1 cellular context compared by ENCODE assay signal in genomic region chr1:213362598-213362997, GRCh38.
TF ChIP-seq lines count a peak whose summit lies in the region.

No MANE protein-coding gene starts in this region.

TF ChIP-seq in K562, 482 proteins besides CTCF, POLR2A, EP300 and RAD21 (continued from another document):
- TF ChIP-seq, protein P1, sequence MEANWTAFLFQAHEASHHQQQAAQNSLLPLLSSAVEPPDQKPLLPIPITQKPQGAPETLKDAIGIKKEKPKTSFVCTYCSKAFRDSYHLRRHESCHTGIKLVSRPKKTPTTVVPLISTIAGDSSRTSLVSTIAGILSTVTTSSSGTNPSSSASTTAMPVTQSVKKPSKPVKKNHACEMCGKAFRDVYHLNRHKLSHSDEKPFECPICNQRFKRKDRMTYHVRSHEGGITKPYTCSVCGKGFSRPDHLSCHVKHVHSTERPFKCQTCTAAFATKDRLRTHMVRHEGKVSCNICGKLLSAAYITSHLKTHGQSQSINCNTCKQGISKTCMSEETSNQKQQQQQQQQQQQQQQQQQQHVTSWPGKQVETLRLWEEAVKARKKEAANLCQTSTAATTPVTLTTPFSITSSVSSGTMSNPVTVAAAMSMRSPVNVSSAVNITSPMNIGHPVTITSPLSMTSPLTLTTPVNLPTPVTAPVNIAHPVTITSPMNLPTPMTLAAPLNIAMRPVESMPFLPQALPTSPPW (CRISPR knock-in tag; IDR thresholded peaks at IDR 0.05): no peak
TF ChIP-seq in K562: peak in this region for 2.
